8 cellular contexts compared by ENCODE assay signal in the genomic region with DNA sequence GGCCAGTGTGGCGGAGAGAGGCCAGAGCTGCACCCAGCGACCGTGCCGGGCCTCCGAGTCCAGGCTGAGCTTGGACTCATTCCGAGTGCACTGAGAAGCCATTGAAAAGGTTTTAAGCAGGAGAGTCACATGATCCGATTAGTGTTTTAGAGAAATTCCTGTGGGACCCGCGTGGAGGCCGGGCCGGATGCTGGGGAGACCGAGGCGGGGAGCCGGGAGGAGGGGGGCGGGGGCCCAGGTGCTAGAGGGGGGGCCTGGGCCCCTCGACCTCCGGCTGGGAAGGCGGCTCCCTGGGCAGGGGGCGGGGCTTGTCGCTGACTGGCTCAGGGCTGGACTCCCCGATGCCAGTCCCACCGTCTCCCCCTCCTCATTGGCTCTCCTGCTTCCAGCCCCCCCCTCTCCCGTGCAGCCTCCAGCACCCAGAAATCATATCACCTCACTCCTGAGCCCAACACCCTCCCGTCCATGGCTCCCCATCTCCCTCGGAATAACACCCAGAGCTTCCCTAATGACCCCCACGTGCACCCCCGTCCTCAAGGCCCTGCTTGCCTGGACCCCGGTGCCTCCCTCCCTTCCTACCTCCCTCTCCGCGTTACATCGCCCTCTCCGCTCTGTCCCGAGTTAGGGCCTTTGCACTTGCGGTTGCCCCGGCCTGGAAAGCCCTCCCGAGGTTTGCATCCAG. TPM values are rescaled to one million over a fixed set of nuclear protein-coding genes. Genes with fewer than 3 reads are reported as not detected.
DNase-seq lines count a peak whose midpoint lies in the region; ATAC-seq and TF ChIP-seq lines count a peak whose summit lies in the region.

No MANE protein-coding gene starts in this region.

- H3K27me3 ChIP-seq in esophagus squamous epithelium = peaks cover 0 to 16% (median 0%) of the 10 kb centered on the region in 4 donors
- no peaks in the 10 kb centered on the region for H3K27me3 ChIP-seq in muscle layer of duodenum (ENCODE audit: low read depth, low read length)

- ATAC-seq in HG03045 (IDR thresholded peaks at IDR 0.05; ENCODE audit: unreplicated experiment) = no peak
- no peak for ATAC-seq in GM21737 (IDR thresholded peaks at IDR 0.05; ENCODE audit: unreplicated experiment)

- DNase-seq in DMS79 (lab: John Stamatoyannopoulos, UW) = peak; percentile 21
- DNase-seq in NCI-H2029 (lab: John Stamatoyannopoulos, UW) = peak; percentile 46
- peak; percentile 72 for DNase-seq in activated CD8-positive, alpha-beta memory T cell treated with anti-CD3 and anti-CD28 coated beads, Interleukin-2, amount 50 U/mL, for 48 hours
- no peak for DNase-seq in esophagus squamous epithelium (lab: John Stamatoyannopoulos, UW)

- WGBS in esophagus squamous epithelium, 2 donors = 2 to 5% methylated on average over 20 to 23 of the region's 36 CpGs

- intact Hi-C loops in esophagus squamous epithelium (cut with DNase I) = no loop called here

- H3K4me1 ChIP-seq in esophagus squamous epithelium = peaks cover 15 to 46% (median 25%) of the 10 kb centered on the region in 3 donors
- H3K4me1 ChIP-seq in muscle layer of duodenum (ENCODE audit: control insufficient read depth in 1 of 2, insufficient read depth in 2 of 2, low read length in 2 of 2) = peaks cover 6 to 37% of the 10 kb centered on the region in 2 donors

- H3K9me3 ChIP-seq in esophagus squamous epithelium = no peaks in the 10 kb centered on the region
- no peaks in the 10 kb centered on the region for H3K9me3 ChIP-seq in muscle layer of duodenum (ENCODE audit: control insufficient read depth in 1 of 2, low read length in 2 of 2)

- TF ChIP-seq CTCF in esophagus squamous epithelium (IDR thresholded peaks at IDR 0.05) = no peak

- TF ChIP-seq POLR2A in esophagus squamous epithelium (IDR thresholded peaks at IDR 0.05) = no peak

- H3K27ac ChIP-seq in esophagus squamous epithelium (peak overlapping the region in 2 of 4 donors; percentile 30 to 59), muscle layer of duodenum (ENCODE audit: low read length) (no peak overlapping the region), temporal lobe (ENCODE audit: low read depth, low read length) (peak overlapping the region; percentile 83)

- H3K4me3 ChIP-seq in esophagus squamous epithelium = peak overlapping the region in 3 of 4 donors; percentile 13 to 51 (median 44)
- peak overlapping the region; percentile 37 to 48 for H3K4me3 ChIP-seq in muscle layer of duodenum (ENCODE audit: low read depth in 1 of 2, low read length in 2 of 2)

- H3K36me3 ChIP-seq in esophagus squamous epithelium = no peaks in the 10 kb centered on the region
- no peaks in the 10 kb centered on the region for H3K36me3 ChIP-seq in muscle layer of duodenum (ENCODE audit: control insufficient read depth in 1 of 2, insufficient read depth in 2 of 2, low read length in 2 of 2)

RNA-seq across cellular contexts. Expression of a gene that starts 5.2 kb away (rescaled TPM):
- total RNA-seq in esophagus squamous epithelium (1 to 10 TPM in 3 of 4 donors, under 1 TPM in 1; 0.75 to 3.0 (median 2.2) TPM), temporal lobe (3.4 TPM)

RNA-seq across cellular contexts. Expression of a gene that starts 13.5 kb away (rescaled TPM):
- total RNA-seq in esophagus squamous epithelium (10 to 100 TPM in 1 of 4 donors, 1 to 10 TPM in 3; 5.8 to 12.7 (median 7.9) TPM), temporal lobe (3.2 TPM)

RNA-seq across cellular contexts. Expression of a gene that starts 14.3 kb away (rescaled TPM):
- total RNA-seq in esophagus squamous epithelium (10 to 100 TPM; 17.7 to 25.9 (median 22.9) TPM), temporal lobe (4.4 TPM)

RNA-seq across cellular contexts. Expression of a gene that starts 19.6 kb away (rescaled TPM):
- total RNA-seq in esophagus squamous epithelium (1 to 10 TPM; 2.7 to 5.3 (median 3.3) TPM), temporal lobe (2.7 TPM)

RNA-seq across cellular contexts. Expression of a gene that starts 38.6 kb away (rescaled TPM):
- total RNA-seq in esophagus squamous epithelium (1 to 10 TPM; 2.9 to 6.9 (median 4.4) TPM), temporal lobe (3.2 TPM)
